ENCODE assay signal across 8 cellular contexts in the genomic region with DNA sequence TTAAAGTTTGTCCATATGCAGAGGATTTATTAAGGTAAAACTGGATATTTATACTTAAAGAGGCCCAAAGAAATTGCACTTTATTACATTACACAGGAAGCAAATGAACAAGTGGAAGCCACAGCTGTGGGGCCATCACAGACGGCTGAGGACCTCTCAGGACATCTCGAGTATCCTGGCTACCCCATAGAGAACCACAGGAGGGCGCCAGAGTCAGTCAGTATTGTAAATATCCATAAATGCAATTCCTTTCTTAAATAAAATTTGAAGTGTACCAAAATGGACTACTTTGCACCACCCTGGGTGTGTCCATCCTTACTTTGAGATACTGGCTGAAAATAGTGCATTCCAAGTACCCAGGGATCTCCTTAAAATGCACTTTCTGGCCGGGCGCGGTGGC.
DNase-seq lines count a peak whose midpoint lies in the region; ATAC-seq, FAIRE-seq and TF ChIP-seq lines count a peak whose summit lies in the region.

No MANE protein-coding gene starts in this region.

- no peak for DNase-seq in CD14-positive monocyte (ENCODE audit: low spot score)
- peak; percentile 32 for DNase-seq in iPS-NIHi7 (ENCODE audit: extremely low spot score)
- no peak for DNase-seq in GM12892 (ENCODE audit: insufficient read length)
- no peak for DNase-seq in SIG-M5 treated with dmso at 0.1 percent for 504 hours (lab: John Stamatoyannopoulos, UW; ENCODE audit: unreplicated experiment)
- no peak for DNase-seq in upper lobe of left lung
- DNase-seq in NCI-H1048 (lab: John Stamatoyannopoulos, UW): no peak

- no peak overlapping the region for H3K27ac Mint-ChIP-seq in CD14-positive monocyte

- no peak for TF ChIP-seq POLR2A in GM12892 (IDR thresholded peaks at IDR 0.05; ENCODE audit: low read depth, low read length)
- no peak for TF ChIP-seq POLR2A in upper lobe of left lung (IDR thresholded peaks at IDR 0.05)

- no peak overlapping the region for H3K4me3 Mint-ChIP-seq in CD14-positive monocyte

- H3K4me1 ChIP-seq in HEK293 (ENCODE audit: control insufficient read depth, insufficient read depth, low read length) (no peaks in the 10 kb centered on the region), upper lobe of left lung (no peaks in the 10 kb centered on the region)

- CTCF ChIA-PET in HEK293 (lab: Yijun Ruan, JAX): interaction anchor here (0.6 to 3.0 kb wide), 8 partner anchors 11 to 975 kb away, joined by 3 to 19 read pairs (median 4); no protein-coding TSS in a partner anchor

- H3K27ac ChIP-seq in HEK293 (ENCODE audit: extremely low read depth, low read depth, low read length): no peak overlapping the region
- no peak overlapping the region for H3K27ac ChIP-seq in VCaP
- no peak overlapping the region for H3K27ac ChIP-seq in upper lobe of left lung

- TF ChIP-seq CTCF in CD14-positive monocyte (IDR thresholded peaks at IDR 0.05) (peak; percentile 18), HEK293 (tag by site-specific recombination; IDR thresholded peaks at IDR 0.05) (no peak), VCaP (conservative IDR thresholded peaks at IDR 0.05) (peak; percentile 44), upper lobe of left lung (IDR thresholded peaks at IDR 0.05) (no peak)

- no peak overlapping the region for H3K4me3 ChIP-seq in HEK293 (ENCODE audit: low read depth, low read length)
- H3K4me3 ChIP-seq in upper lobe of left lung: no peak overlapping the region

- intact Hi-C loops in CD14-positive monocyte (cut with micrococcal nuclease): no loop called here

- FAIRE-seq in GM12892 (lab: Jason Lieb, UNC): no peak

- H3K27me3 Mint-ChIP-seq in CD14-positive monocyte (ENCODE audit: low read depth in 3 of 3): peaks cover 2 to 4% (median 2%) of the 10 kb centered on the region in 3 donors

- whole genome bisulfite sequencing in upper lobe of left lung, 2 donors: 61 to 68% methylated on average over 6 of the region's 6 CpGs

- no peak for TF ChIP-seq EP300 in upper lobe of left lung (IDR thresholded peaks at IDR 0.05)

- H3K36me3 ChIP-seq in HEK293 (ENCODE audit: control insufficient read depth in 2 of 2, insufficient read depth in 1 of 2, low read length in 2 of 2) (no peaks in the 10 kb centered on the region), upper lobe of left lung (no peaks in the 10 kb centered on the region)

- no peaks in the 10 kb centered on the region for H3K9me3 ChIP-seq in HEK293 (ENCODE audit: control insufficient read depth, insufficient read depth, low read depth, low read length)
- no peaks in the 10 kb centered on the region for H3K9me3 ChIP-seq in upper lobe of left lung

- no peak for ATAC-seq in upper lobe of left lung (ENCODE audit: low FRiP score in 2 of 2)

- peaks cover 0 to 7% (median 3%) of the 10 kb centered on the region in 7 donors for H3K9me3 Mint-ChIP-seq in CD14-positive monocyte

- H3K27me3 ChIP-seq in upper lobe of left lung: no peaks in the 10 kb centered on the region

- H3K4me1 Mint-ChIP-seq in CD14-positive monocyte: no peaks in the 10 kb centered on the region

- no peaks in the 10 kb centered on the region for H3K36me3 Mint-ChIP-seq in CD14-positive monocyte

- POLR2A ChIA-PET in HEK293 (lab: Yijun Ruan, JAX): no interaction called here

TF ChIP-seq in HEK293, 187 proteins besides CTCF, POLR2A, EP300 and RAD21:
- TF ChIP-seq ZNF654 (tag by site-specific recombination; IDR thresholded peaks at IDR 0.05; ENCODE audit: low read depth) (peak; percentile 34), ZNF629 (tag by site-specific recombination; IDR thresholded peaks at IDR 0.05) (no peak)

Comparison
In these comparisons a context has a peak if more than half of its experiments do, and no peak if none do; other contexts are left out.
1. CTCF ChIP-seq: peak in CD14-positive monocyte (single experiment) and VCaP (single experiment); none in HEK293 (single experiment) and upper lobe of left lung (0 of 6).